In genomic region chr11:72972541-72973128, GRCh38 we compare ENCODE assay signal across 20 cellular contexts.
A peak's percentile ranks its signal among the peaks of the same experiment; 100 is the strongest.
DNase-seq lines count a peak whose midpoint lies in the region; ATAC-seq and TF ChIP-seq lines count a peak whose summit lies in the region.
"Had no signal": no experiment of that assay in that cellular context is flagged by ENCODE, and none has a peak within 500 bp of the region (broad histone marks: within the 10 kb centered on the region; RNA-seq: fewer than 3 reads in every experiment).

No MANE protein-coding gene starts in this region.

- peaks cover 68% of the 10 kb centered on the region for H3K4me1 ChIP-seq in osteoblast (ENCODE audit: insufficient read depth, low read length)
- H3K4me1 ChIP-seq: prostate gland had no signal

- peak overlapping the region; percentile 34 for H3K27ac ChIP-seq in osteoblast (ENCODE audit: low read depth, low read length)
- H3K27ac ChIP-seq: dorsolateral prefrontal cortex, foreskin keratinocyte, prostate gland had no signal

- ATAC-seq in HG02973 (IDR thresholded peaks at IDR 0.05; ENCODE audit: unreplicated experiment): no peak
- ATAC-seq: activated CD8-positive, alpha-beta memory T cell treated with anti-CD3 and anti-CD28 coated beads, Interleukin-2, amount 10 ng/mL, durations not matched to agents 7 days and 5 days; foreskin keratinocyte; GM12878; left lung; Right ventricle myocardium inferior; T-helper 17 cell had no signal

- intact Hi-C loops in dendritic cell treated with granulocyte-macrophage colony-stimulating factor and Interleukin-4, amounts not matched to agents 40 ng/mL and 50 ng/mL, for 4 days (cut with micrococcal nuclease): no loop called here

- no peak overlapping the region for H2AFZ ChIP-seq in osteoblast (ENCODE audit: low read length)

- no peaks in the 10 kb centered on the region for H4K20me1 ChIP-seq in osteoblast (ENCODE audit: insufficient read depth, low read length)

- DNase-seq in AG10803 (ENCODE audit: low read depth): peak; percentile 67
- peak; percentile 10 for DNase-seq in HFFc6
- DNase-seq in osteoblast (ENCODE audit: insufficient read length, low spot score, missing footprints): peak; percentile 70
- DNase-seq in stimulated activated naive CD4-positive, alpha-beta T cell treated with Interleukin-2 at 50 U/mL for 16 hours (lab: John Stamatoyannopoulos, UW): no peak
- no peak for DNase-seq in retina
- DNase-seq: activated CD4-positive, CD25-positive, alpha-beta regulatory T cell treated with anti-CD3 and anti-CD28 coated beads, Interleukin-2, amount 50 U/mL, for 72 hours; activated CD8-positive, alpha-beta memory T cell treated with anti-CD3 and anti-CD28 coated beads, Interleukin-2, amount 10 ng/mL, durations not matched to agents 7 days and 5 days; activated gamma-delta T cell; CD4-positive, alpha-beta memory T cell; dorsolateral prefrontal cortex; foreskin keratinocyte; left lung; NCI-H2107; stimulated activated CD4-positive, alpha-beta T cell treated with anti-CD3 and anti-CD28 coated beads, Interleukin-15, amount 100 ng/mL, for 24 hours; T-helper 17 cell had no signal

- H3K4me1 Mint-ChIP-seq in HFFc6 (ENCODE audit: low read depth): peaks cover 86% of the 10 kb centered on the region
- H3K4me1 Mint-ChIP-seq in dendritic cell treated with granulocyte-macrophage colony-stimulating factor and Interleukin-4, amounts not matched to agents 40 ng/mL and 50 ng/mL, for 4 days (ENCODE audit: low read depth): peaks cover 43% of the 10 kb centered on the region

- H3K36me3 Mint-ChIP-seq in HFFc6 (ENCODE audit: low read depth): peaks cover 36% of the 10 kb centered on the region
- peaks cover 37% of the 10 kb centered on the region for H3K36me3 Mint-ChIP-seq in dendritic cell treated with granulocyte-macrophage colony-stimulating factor and Interleukin-4, amounts not matched to agents 40 ng/mL and 50 ng/mL, for 4 days (ENCODE audit: low read depth)

- H3K9me3 ChIP-seq in osteoblast (ENCODE audit: low read depth, low read length): no peaks in the 10 kb centered on the region
- H3K9me3 ChIP-seq: left lung, prostate gland had no signal

- no peak overlapping the region for H3K4me3 ChIP-seq in AG10803 (ENCODE audit: low read length)
- H3K4me3 ChIP-seq in osteoblast (ENCODE audit: insufficient read depth, low read length): no peak overlapping the region
- H3K4me3 ChIP-seq: dorsolateral prefrontal cortex, GM12878, left lung, prostate gland had no signal

- H3K36me3 ChIP-seq in osteoblast (ENCODE audit: insufficient read depth, low read length): no peaks in the 10 kb centered on the region
- H3K36me3 ChIP-seq: left lung, prostate gland had no signal

- H3K4me2 ChIP-seq in osteoblast (ENCODE audit: insufficient read depth, low read length): peak overlapping the region; percentile 28

- H3K27ac Mint-ChIP-seq in HFFc6: no peak overlapping the region
- peak overlapping the region; percentile 55 for H3K27ac Mint-ChIP-seq in dendritic cell treated with granulocyte-macrophage colony-stimulating factor and Interleukin-4, amounts not matched to agents 40 ng/mL and 50 ng/mL, for 4 days
- H3K27ac Mint-ChIP-seq: activated CD8-positive, alpha-beta memory T cell treated with anti-CD3 and anti-CD28 coated beads, Interleukin-2, amount 10 ng/mL, durations not matched to agents 7 days and 5 days; T-helper 17 cell had no signal

- no peaks in the 10 kb centered on the region for H3K9me3 Mint-ChIP-seq in HFFc6
- no peaks in the 10 kb centered on the region for H3K9me3 Mint-ChIP-seq in dendritic cell treated with granulocyte-macrophage colony-stimulating factor and Interleukin-4, amounts not matched to agents 40 ng/mL and 50 ng/mL, for 4 days

- no peaks in the 10 kb centered on the region for H3K27me3 ChIP-seq in osteoblast (ENCODE audit: insufficient read depth, low read length)
- H3K27me3 ChIP-seq: dorsolateral prefrontal cortex, foreskin keratinocyte, left lung had no signal

- TF ChIP-seq CTCF in AG10803 (conservative IDR thresholded peaks at IDR 0.05; ENCODE audit: low read length) (no peak), HFFc6 (IDR thresholded peaks at IDR 0.05) (no peak), osteoblast (IDR thresholded peaks at IDR 0.05; ENCODE audit: extremely low read depth, low read depth, low read length) (no peak)

- H3K27me3 Mint-ChIP-seq in HFFc6 (ENCODE audit: insufficient read depth): no peaks in the 10 kb centered on the region
- H3K27me3 Mint-ChIP-seq in dendritic cell treated with granulocyte-macrophage colony-stimulating factor and Interleukin-4, amounts not matched to agents 40 ng/mL and 50 ng/mL, for 4 days: no peaks in the 10 kb centered on the region
- H3K27me3 Mint-ChIP-seq: activated CD8-positive, alpha-beta memory T cell treated with anti-CD3 and anti-CD28 coated beads, Interleukin-2, amount 10 ng/mL, durations not matched to agents 7 days and 5 days; CD4-positive, alpha-beta memory T cell; T-helper 17 cell had no signal

- H3K79me2 ChIP-seq in osteoblast (ENCODE audit: insufficient read depth, low read length): no peaks in the 10 kb centered on the region

- H3K4me3 Mint-ChIP-seq in HFFc6: no peak overlapping the region; the same call in 1 of the 2 replicates
- no peak overlapping the region for H3K4me3 Mint-ChIP-seq in dendritic cell treated with granulocyte-macrophage colony-stimulating factor and Interleukin-4, amounts not matched to agents 40 ng/mL and 50 ng/mL, for 4 days
- H3K4me3 Mint-ChIP-seq: activated CD8-positive, alpha-beta memory T cell treated with anti-CD3 and anti-CD28 coated beads, Interleukin-2, amount 10 ng/mL, durations not matched to agents 7 days and 5 days; CD4-positive, alpha-beta memory T cell; T-helper 17 cell had no signal

Comparison
In these comparisons a context has a peak if more than half of its experiments do, and no peak if none do; other contexts are left out.
1. DNase-seq: peak in AG10803 (single experiment), HFFc6 (single experiment) and osteoblast (single experiment); none in stimulated activated naive CD4-positive, alpha-beta T cell treated with Interleukin-2 at 50 U/mL for 16 hours (single experiment) and retina (single experiment).